ENCODE assay signal across 15 cellular contexts in the genomic region with DNA sequence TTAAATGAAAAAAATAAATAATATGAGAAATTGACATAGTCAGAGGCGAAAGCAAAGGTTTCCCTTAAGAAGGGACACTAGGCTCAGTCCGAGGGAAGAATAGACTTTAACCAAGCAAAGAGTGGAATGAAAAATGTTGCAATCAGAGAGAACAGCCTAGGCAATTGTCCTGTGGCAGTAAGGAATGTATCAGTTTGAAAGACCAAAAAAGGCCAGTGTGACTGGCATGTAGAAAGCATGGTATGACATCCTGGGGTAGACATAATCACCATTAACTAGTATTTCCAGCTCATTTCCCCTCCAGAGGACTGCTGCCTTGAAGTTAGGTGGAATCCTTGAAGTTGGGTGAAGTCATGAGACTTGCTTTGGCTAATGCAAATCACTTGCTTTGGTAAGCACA. TPM values are rescaled to one million over a fixed set of nuclear protein-coding genes. Genes with fewer than 3 reads are reported as not detected.
A peak's percentile ranks its signal among the peaks of the same experiment; 100 is the strongest.
DNase-seq lines count a peak whose midpoint lies in the region; ATAC-seq and TF ChIP-seq lines count a peak whose summit lies in the region.
"Had no signal": no experiment of that assay in that cellular context is flagged by ENCODE, and none has a peak within 500 bp of the region (broad histone marks: within the 10 kb centered on the region; RNA-seq: fewer than 3 reads in every experiment).

No MANE protein-coding gene starts in this region.

- CTCF ChIA-PET in WTC11 (lab: Charles Lee): interaction anchor here (1.0 to 1.9 kb wide), 2 partner anchors 11 to 66 kb away, joined by 4 to 8 read pairs; no protein-coding TSS in a partner anchor

- peak; percentile 60 for DNase-seq in DMS 273 (lab: John Stamatoyannopoulos, UW; ENCODE audit: unreplicated experiment)
- DNase-seq in DMS 273 treated with DMSO at 0.1 percent for 48 hours (lab: John Stamatoyannopoulos, UW): no peak
- no peak for DNase-seq in WTC11 (ENCODE audit: low spot score)
- no peak for DNase-seq in left lobe of liver (ENCODE audit: low spot score)
- DNase-seq in GM13976 (ENCODE audit: low spot score): no peak
- no peak for DNase-seq in D341Med (ENCODE audit: low spot score)
- DNase-seq: AML-193, GDM1, GOT3, NCI-H1092 treated with DMSO at 0.1 percent for 48 hours, NCI-H146, Peyer's patch had no signal

- no peaks in the 10 kb centered on the region for H3K36me3 Mint-ChIP-seq in WTC11

- H3K27me3 Mint-ChIP-seq in WTC11 (ENCODE audit: low read depth): no peaks in the 10 kb centered on the region

- POLR2A ChIA-PET in WTC11 (lab: Charles Lee): no interaction called here

- H3K4me3 Mint-ChIP-seq in WTC11: no peak overlapping the region

- no peak for TF ChIP-seq CTCF in WTC11 (IDR thresholded peaks at IDR 0.05)
- TF ChIP-seq CTCF in GM13976 (IDR thresholded peaks at IDR 0.05; ENCODE audit: borderline replicate concordance, control extremely low read depth, extremely low read depth, insufficient read depth, missing control alignments): no peak

- H3K4me1 Mint-ChIP-seq in WTC11: peaks cover 37% of the 10 kb centered on the region

- in situ Hi-C loops in GM13976 (cut with MboI; ENCODE audit: low sequenced_read_pairs, unreplicated experiment): no loop called here

- ATAC-seq in WTC11: no peak
- peak; percentile 51 for ATAC-seq in left lobe of liver
- no peak for ATAC-seq in HG02981 (IDR thresholded peaks at IDR 0.05; ENCODE audit: unreplicated experiment)
- no peak for ATAC-seq in HG03025 (IDR thresholded peaks at IDR 0.05; ENCODE audit: low FRiP score, unreplicated experiment)
- ATAC-seq: Right ventricle myocardium inferior had no signal

- H3K27ac Mint-ChIP-seq in WTC11: peak overlapping the region; percentile 22

- no peaks in the 10 kb centered on the region for H3K9me3 Mint-ChIP-seq in WTC11

TF ChIP-seq in WTC11, 78 proteins besides CTCF, POLR2A, EP300 and RAD21:
- TF ChIP-seq, protein P1, sequence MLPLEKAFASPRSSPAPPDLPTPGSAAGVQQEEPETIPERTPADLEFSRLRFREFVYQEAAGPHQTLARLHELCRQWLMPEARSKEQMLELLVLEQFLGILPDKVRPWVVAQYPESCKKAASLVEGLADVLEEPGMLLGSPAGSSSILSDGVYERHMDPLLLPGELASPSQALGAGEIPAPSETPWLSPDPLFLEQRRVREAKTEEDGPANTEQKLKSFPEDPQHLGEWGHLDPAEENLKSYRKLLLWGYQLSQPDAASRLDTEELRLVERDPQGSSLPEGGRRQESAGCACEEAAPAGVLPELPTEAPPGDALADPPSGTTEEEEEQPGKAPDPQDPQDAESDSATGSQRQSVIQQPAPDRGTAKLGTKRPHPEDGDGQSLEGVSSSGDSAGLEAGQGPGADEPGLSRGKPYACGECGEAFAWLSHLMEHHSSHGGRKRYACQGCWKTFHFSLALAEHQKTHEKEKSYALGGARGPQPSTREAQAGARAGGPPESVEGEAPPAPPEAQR (CRISPR knock-in tag; IDR thresholded peaks at IDR 0.05): no peak
- TF ChIP-seq, protein P2, sequence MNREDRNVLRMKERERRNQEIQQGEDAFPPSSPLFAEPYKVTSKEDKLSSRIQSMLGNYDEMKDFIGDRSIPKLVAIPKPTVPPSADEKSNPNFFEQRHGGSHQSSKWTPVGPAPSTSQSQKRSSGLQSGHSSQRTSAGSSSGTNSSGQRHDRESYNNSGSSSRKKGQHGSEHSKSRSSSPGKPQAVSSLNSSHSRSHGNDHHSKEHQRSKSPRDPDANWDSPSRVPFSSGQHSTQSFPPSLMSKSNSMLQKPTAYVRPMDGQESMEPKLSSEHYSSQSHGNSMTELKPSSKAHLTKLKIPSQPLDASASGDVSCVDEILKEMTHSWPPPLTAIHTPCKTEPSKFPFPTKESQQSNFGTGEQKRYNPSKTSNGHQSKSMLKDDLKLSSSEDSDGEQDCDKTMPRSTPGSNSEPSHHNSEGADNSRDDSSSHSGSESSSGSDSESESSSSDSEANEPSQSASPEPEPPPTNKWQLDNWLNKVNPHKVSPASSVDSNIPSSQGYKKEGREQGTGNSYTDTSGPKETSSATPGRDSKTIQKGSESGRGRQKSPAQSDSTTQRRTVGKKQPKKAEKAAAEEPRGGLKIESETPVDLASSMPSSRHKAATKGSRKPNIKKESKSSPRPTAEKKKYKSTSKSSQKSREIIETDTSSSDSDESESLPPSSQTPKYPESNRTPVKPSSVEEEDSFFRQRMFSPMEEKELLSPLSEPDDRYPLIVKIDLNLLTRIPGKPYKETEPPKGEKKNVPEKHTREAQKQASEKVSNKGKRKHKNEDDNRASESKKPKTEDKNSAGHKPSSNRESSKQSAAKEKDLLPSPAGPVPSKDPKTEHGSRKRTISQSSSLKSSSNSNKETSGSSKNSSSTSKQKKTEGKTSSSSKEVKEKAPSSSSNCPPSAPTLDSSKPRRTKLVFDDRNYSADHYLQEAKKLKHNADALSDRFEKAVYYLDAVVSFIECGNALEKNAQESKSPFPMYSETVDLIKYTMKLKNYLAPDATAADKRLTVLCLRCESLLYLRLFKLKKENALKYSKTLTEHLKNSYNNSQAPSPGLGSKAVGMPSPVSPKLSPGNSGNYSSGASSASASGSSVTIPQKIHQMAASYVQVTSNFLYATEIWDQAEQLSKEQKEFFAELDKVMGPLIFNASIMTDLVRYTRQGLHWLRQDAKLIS (CRISPR knock-in tag; IDR thresholded peaks at IDR 0.05; ENCODE audit: borderline replicate concordance): no peak
- TF ChIP-seq, protein P3, sequence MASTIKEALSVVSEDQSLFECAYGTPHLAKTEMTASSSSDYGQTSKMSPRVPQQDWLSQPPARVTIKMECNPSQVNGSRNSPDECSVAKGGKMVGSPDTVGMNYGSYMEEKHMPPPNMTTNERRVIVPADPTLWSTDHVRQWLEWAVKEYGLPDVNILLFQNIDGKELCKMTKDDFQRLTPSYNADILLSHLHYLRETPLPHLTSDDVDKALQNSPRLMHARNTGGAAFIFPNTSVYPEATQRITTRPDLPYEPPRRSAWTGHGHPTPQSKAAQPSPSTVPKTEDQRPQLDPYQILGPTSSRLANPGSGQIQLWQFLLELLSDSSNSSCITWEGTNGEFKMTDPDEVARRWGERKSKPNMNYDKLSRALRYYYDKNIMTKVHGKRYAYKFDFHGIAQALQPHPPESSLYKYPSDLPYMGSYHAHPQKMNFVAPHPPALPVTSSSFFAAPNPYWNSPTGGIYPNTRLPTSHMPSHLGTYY (CRISPR knock-in tag; IDR thresholded peaks at IDR 0.05): no peak
- TF ChIP-seq, protein P4, sequence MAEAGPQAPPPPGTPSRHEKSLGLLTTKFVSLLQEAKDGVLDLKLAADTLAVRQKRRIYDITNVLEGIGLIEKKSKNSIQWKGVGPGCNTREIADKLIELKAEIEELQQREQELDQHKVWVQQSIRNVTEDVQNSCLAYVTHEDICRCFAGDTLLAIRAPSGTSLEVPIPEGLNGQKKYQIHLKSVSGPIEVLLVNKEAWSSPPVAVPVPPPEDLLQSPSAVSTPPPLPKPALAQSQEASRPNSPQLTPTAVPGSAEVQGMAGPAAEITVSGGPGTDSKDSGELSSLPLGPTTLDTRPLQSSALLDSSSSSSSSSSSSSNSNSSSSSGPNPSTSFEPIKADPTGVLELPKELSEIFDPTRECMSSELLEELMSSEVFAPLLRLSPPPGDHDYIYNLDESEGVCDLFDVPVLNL (CRISPR knock-in tag; IDR thresholded peaks at IDR 0.05; ENCODE audit: borderline replicate concordance, low read depth): no peak

RNA-seq across cellular contexts. Expression of a gene that starts 14.8 kb away (rescaled TPM):
- total RNA-seq in WTC11 (2021) (36.0 to 40.0 TPM (median 38.5 TPM) in 3 replicates), left lobe of liver (14.4 TPM)
